Comparison of ENCODE assay signal across 23 cellular contexts in genomic region chr19:1051791-1052190, GRCh38. TPM values are rescaled to one million over a fixed set of nuclear protein-coding genes. Genes with fewer than 3 reads are reported as not detected.
DNase-seq lines count a peak whose midpoint lies in the region; ATAC-seq, FAIRE-seq and TF ChIP-seq lines count a peak whose summit lies in the region.
"Had no signal": no experiment of that assay in that cellular context is flagged by ENCODE, and none has a peak within 500 bp of the region (broad histone marks: within the 10 kb centered on the region; RNA-seq: fewer than 3 reads in every experiment).

No MANE protein-coding gene starts in this region.

- ATAC-seq in K562 (no peak), HG03342 (IDR thresholded peaks at IDR 0.05; ENCODE audit: unreplicated experiment) (no peak), GM23338 (no peak)

- H3K56ac ChIP-seq in H9 (ENCODE audit: insufficient read length, low read depth, low read length): no peak overlapping the region

- H3K9me1 ChIP-seq in K562 (ENCODE audit: control insufficient read depth, insufficient read depth, low read length): no peaks in the 10 kb centered on the region

- peaks cover 2 to 11% (median 9%) of the 10 kb centered on the region in 3 experiments; a peak in 4 of 7 replicates for H3K36me3 Mint-ChIP-seq in H9 (ENCODE audit: insufficient read depth in 1 of 3, low read depth in 3 of 3)
- H3K36me3 Mint-ChIP-seq in nephron progenitor cell (ENCODE audit: low read depth): no peaks in the 10 kb centered on the region
- peaks cover 24% of the 10 kb centered on the region for H3K36me3 Mint-ChIP-seq in GM23338 (ENCODE audit: low read depth)

- H3K27ac ChIP-seq in H9 (ENCODE audit: insufficient read length, low read depth, low read length) (no peak overlapping the region), K562 (ENCODE audit: extremely low read depth, low read depth, low read length) (peak overlapping the region; percentile 19; the same call in 2 of the 3 replicates), GM23338 (ENCODE audit: low read depth) (no peak overlapping the region), PC-9 (no peak overlapping the region)
- H3K27ac ChIP-seq: KMS-11, Peyer's patch had no signal

- no peak overlapping the region for H3K9ac ChIP-seq in H9 (ENCODE audit: extremely low read depth, insufficient read length, low read length)
- 0 out of 4 replicates have a peak overlapping the region, but pooled peaks of 1 of the 2 experiments have one; percentile 15 for H3K9ac ChIP-seq in K562 (ENCODE audit: insufficient read depth in 1 of 2, low read depth in 2 of 2, low read length in 2 of 2)
- H3K9ac ChIP-seq: KMS-11 had no signal

- TF ChIP-seq POLR2A in K562 (conservative IDR thresholded peaks at IDR 0.05): no peak

- H3K4me3 ChIP-seq in BE2C (ENCODE audit: low read depth, low read length) (no peak overlapping the region), K562 (no peak overlapping the region), GM23338 (no peak overlapping the region), PC-9 (no peak overlapping the region)
- H3K4me3 ChIP-seq: HAP-1, Peyer's patch had no signal

- no peaks in the 10 kb centered on the region for H3K27me3 ChIP-seq in BE2C
- H3K27me3 ChIP-seq in H9 (ENCODE audit: insufficient read depth, low read length): no peaks in the 10 kb centered on the region
- H3K27me3 ChIP-seq in K562 (ENCODE audit: control insufficient read depth in 2 of 2, insufficient read depth in 2 of 2, low read length in 2 of 2): no peaks in the 10 kb centered on the region
- no peaks in the 10 kb centered on the region for H3K27me3 ChIP-seq in GM23338 (ENCODE audit: insufficient read depth)
- no peaks in the 10 kb centered on the region for H3K27me3 ChIP-seq in PC-9 (ENCODE audit: insufficient read depth, low read depth)
- H3K27me3 ChIP-seq: Peyer's patch had no signal

- H3K79me2 ChIP-seq in H9 (ENCODE audit: insufficient read depth, low read length): no peaks in the 10 kb centered on the region
- H3K79me2 ChIP-seq in K562 (ENCODE audit: control insufficient read depth, insufficient read depth, low read length): peaks cover 5% of the 10 kb centered on the region; the same call in 2 of the 3 replicates
- no peaks in the 10 kb centered on the region for H3K79me2 ChIP-seq in GM23338 (replicated peaks; ENCODE audit: insufficient read depth)
- no peaks in the 10 kb centered on the region for H3K79me2 ChIP-seq in PC-9 (ENCODE audit: low read depth)

- no CpG with 5 or more reads among the region's 17 CpGs for WGBS in H9 (ENCODE audit: extremely low coverage, insufficient read length, low lambda C conversion rate)
- 88% methylated on average over 12 of the region's 17 CpGs for WGBS in K562 (ENCODE audit: insufficient coverage, low coverage, missing lambda C conversion rate)

- H4K91ac ChIP-seq in H9 (ENCODE audit: insufficient read length, low read depth, low read length): no peak overlapping the region

- no peaks in the 10 kb centered on the region for H3K23me2 ChIP-seq in H9 (ENCODE audit: insufficient read length, low read depth, low read length, poor library complexity, severe bottlenecking)

- no peak overlapping the region for H2AK5ac ChIP-seq in H9 (ENCODE audit: insufficient read length, low read length)

- H3K4ac ChIP-seq in H9 (ENCODE audit: low read depth, low read length): no peak overlapping the region

- no peak overlapping the region for H3K14ac ChIP-seq in H9 (ENCODE audit: insufficient read depth, low read length)

- BruUV-seq in K562 (replicated peaks; lab: Mats Ljungman, UMichigan) (no TSS peak), PC-9 (replicated peaks; lab: Mats Ljungman, UMichigan) (no TSS peak)

- H3T11ph ChIP-seq in H9 (ENCODE audit: low read length): no peak overlapping the region

- H2AFZ ChIP-seq in H9 (ENCODE audit: low read length) (no peak overlapping the region), K562 (ENCODE audit: low read depth, low read length) (no peak overlapping the region), GM23338 (no peak overlapping the region), PC-9 (no peak overlapping the region)

- H3K4me1 ChIP-seq in BE2C (no peaks in the 10 kb centered on the region), H9 (ENCODE audit: insufficient read depth, low read length) (no peaks in the 10 kb centered on the region), K562 (replicated peaks in 1 of 2; ENCODE audit: control insufficient read depth in 2 of 2, insufficient read depth in 2 of 2, low read length in 2 of 2) (peaks cover 0 to 61% of the 10 kb centered on the region in 2 experiments; a peak in 3 of 5 replicates), GM23338 (ENCODE audit: insufficient read depth) (no peaks in the 10 kb centered on the region), PC-9 (replicated peaks; ENCODE audit: insufficient read depth) (no peaks in the 10 kb centered on the region)
- H3K4me1 ChIP-seq: HAP-1 had no signal

- TF ChIP-seq CTCF in BE2C (IDR thresholded peaks at IDR 0.05; ENCODE audit: low read depth, low read length) (no peak), H9 (conservative IDR thresholded peaks at IDR 0.05) (no peak), K562 (IDR thresholded peaks at IDR 0.05 in 2 of 3, conservative IDR thresholded peaks at IDR 0.05 in 1 of 3; ENCODE audit: insufficient read depth in 2 of 3, low read depth in 1 of 3, low read length in 3 of 3) (no peak), nephron progenitor cell (IDR thresholded peaks at IDR 0.05) (no peak), GM23338 (conservative IDR thresholded peaks at IDR 0.05; ENCODE audit: low read depth in 2 of 2) (no peak), PC-9 (conservative IDR thresholded peaks at IDR 0.05) (no peak)

- peak overlapping the region in 1 of 3 experiments; percentile 86; a peak in 1 of 7 replicates for H3K27ac Mint-ChIP-seq in H9
- H3K27ac Mint-ChIP-seq in nephron progenitor cell: peak overlapping the region; percentile 98
- H3K27ac Mint-ChIP-seq in GM23338: no peak overlapping the region

- H3F3A ChIP-seq in GM23338 (replicated peaks; ENCODE audit: low read depth) (no peaks in the 10 kb centered on the region), PC-9 (ENCODE audit: insufficient read depth, low read depth) (peaks cover 12% of the 10 kb centered on the region; the same call in 1 of the 2 replicates)

- H3K18ac ChIP-seq in H9 (ENCODE audit: insufficient read length, low read depth, low read length): no peak overlapping the region

- no peak overlapping the region for H2BK5ac ChIP-seq in H9 (ENCODE audit: insufficient read length, low read length)

- H2BK120ac ChIP-seq in H9 (ENCODE audit: low read depth, low read length, poor library complexity, severe bottlenecking): no peak overlapping the region

- H3K9me3 ChIP-seq in BE2C: peaks cover 6% of the 10 kb centered on the region
- H3K9me3 ChIP-seq in H9 (ENCODE audit: control insufficient read depth, low read depth, low read length): peaks cover 2% of the 10 kb centered on the region
- no peaks in the 10 kb centered on the region for H3K9me3 ChIP-seq in K562 (replicated peaks; ENCODE audit: control insufficient read depth, insufficient read depth, low read depth, low read length)
- H3K9me3 ChIP-seq in PC-9 (ENCODE audit: insufficient read depth, low read depth): no peaks in the 10 kb centered on the region
- H3K9me3 ChIP-seq: HAP-1 had no signal

- H3K4me1 Mint-ChIP-seq in H9 (peaks cover 2 to 15% of the 10 kb centered on the region in 2 experiments; a peak in 3 of 4 replicates), nephron progenitor cell (peaks cover 16% of the 10 kb centered on the region), GM23338 (no peaks in the 10 kb centered on the region)

- POLR2A ChIA-PET in K562 (lab: Yijun Ruan, JAX) (no interaction called here), PC-9 (lab: Charles Lee; ENCODE audit: unreplicated experiment) (no interaction called here)

- H4K5ac ChIP-seq in H9 (ENCODE audit: insufficient read length, low read depth, low read length): no peak overlapping the region

- H3K27me3 Mint-ChIP-seq in H9 (ENCODE audit: low read depth) (no peaks in the 10 kb centered on the region; the same call in 1 of the 2 replicates), nephron progenitor cell (ENCODE audit: low read depth, poor library complexity) (peaks cover 3% of the 10 kb centered on the region), GM23338 (ENCODE audit: insufficient read depth, low read depth, poor library complexity) (peaks cover 21% of the 10 kb centered on the region)
- H3K27me3 Mint-ChIP-seq: CD4-positive, CD25-positive, alpha-beta regulatory T cell had no signal

- H2BK20ac ChIP-seq in H9 (ENCODE audit: low read depth, low read length, poor library complexity, severe bottlenecking): no peak overlapping the region

- intact Hi-C loops in K562 (cut with micrococcal nuclease): no loop called here
- intact Hi-C loops in PC-9 (cut with micrococcal nuclease; ENCODE audit: unreplicated experiment): no loop called here

- DNase-seq in BE2C (peak; percentile 7), H9 (peak; percentile 27), K562 (ENCODE audit: extremely low read depth in 1 of 4, low spot score in 3 of 4) (no peak), nephron progenitor cell (no peak), GM23338 (ENCODE audit: low spot score) (no peak), PC-9 (no peak)
- DNase-seq: CD4-positive, CD25-positive, alpha-beta regulatory T cell; COR-L47; DMS79; NCI-H1105 treated with DMSO at 0.1 percent for 48 hours; NCI-H2029 treated with DMSO at 0.1 percent for 48 hours; NCI-H226; NCI-H524; NCI-H82; Peyer's patch; Right ventricle myocardium superior had no signal

- H3K9me2 ChIP-seq in GM23338 (ENCODE audit: insufficient read depth) (no peaks in the 10 kb centered on the region), PC-9 (ENCODE audit: insufficient read depth) (no peaks in the 10 kb centered on the region)

- no peak overlapping the region for H2BK15ac ChIP-seq in H9 (ENCODE audit: low read depth, low read length)

- TF ChIP-seq EP300 in K562 (IDR thresholded peaks at IDR 0.05; ENCODE audit: low read length): no peak

- no peak overlapping the region for H3K23ac ChIP-seq in H9 (ENCODE audit: insufficient read length, low read depth, low read length)

- no peaks in the 10 kb centered on the region for H3K79me1 ChIP-seq in H9 (ENCODE audit: insufficient read depth, low read depth, low read length, poor library complexity, severe bottlenecking)

- TF ChIP-seq RAD21 in K562 (CRISPR knock-in tag; conservative IDR thresholded peaks at IDR 0.05 in 1 of 2, IDR thresholded peaks at IDR 0.05 in 1 of 2): no peak

- no peak overlapping the region for H2BK12ac ChIP-seq in H9 (ENCODE audit: insufficient read length, low read depth, low read length)

- H3K4me2 ChIP-seq in H9 (ENCODE audit: insufficient read depth, insufficient read length, low read length): no peak overlapping the region
- H3K4me2 ChIP-seq in K562 (ENCODE audit: insufficient read depth, low read length): no peak overlapping the region
- no peak overlapping the region for H3K4me2 ChIP-seq in GM23338
- no peak overlapping the region for H3K4me2 ChIP-seq in PC-9
- H3K4me2 ChIP-seq: KMS-11 had no signal

- H3K36me3 ChIP-seq in BE2C (no peaks in the 10 kb centered on the region), K562 (ENCODE audit: control insufficient read depth, insufficient read depth, low read length) (peaks cover 74% of the 10 kb centered on the region), GM23338 (ENCODE audit: insufficient read depth) (peaks cover 1% of the 10 kb centered on the region; the same call in 1 of the 2 replicates), PC-9 (ENCODE audit: low read depth) (no peaks in the 10 kb centered on the region)
- H3K36me3 ChIP-seq: HAP-1 had no signal

- H3K9me3 Mint-ChIP-seq in H9 (no peaks in the 10 kb centered on the region), nephron progenitor cell (no peaks in the 10 kb centered on the region), GM23338 (peaks cover 13% of the 10 kb centered on the region; the same call in 2 of the 3 replicates)
- H3K9me3 Mint-ChIP-seq: CD4-positive, CD25-positive, alpha-beta regulatory T cell had no signal

- CTCF ChIA-PET in K562 (lab: Yijun Ruan, JAX; ENCODE audit: low intra/inter-chr PET ratio) (no interaction called here), PC-9 (lab: Charles Lee) (no interaction called here)

- no peak overlapping the region for H4K8ac ChIP-seq in H9 (replicated peaks; ENCODE audit: insufficient read length, low read depth, low read length)

- FAIRE-seq in K562 (lab: Jason Lieb, UNC): no peak

- in situ Hi-C loops in K562 (cut with MboI): no loop called here

- H3K4me3 Mint-ChIP-seq in H9: no peak overlapping the region
- no peak overlapping the region for H3K4me3 Mint-ChIP-seq in nephron progenitor cell
- no peak overlapping the region for H3K4me3 Mint-ChIP-seq in GM23338
- H3K4me3 Mint-ChIP-seq: CD4-positive, CD25-positive, alpha-beta regulatory T cell had no signal

- H4K20me1 ChIP-seq in H9 (ENCODE audit: control insufficient read depth, insufficient read depth, insufficient read length) (no peaks in the 10 kb centered on the region), K562 (replicated peaks; ENCODE audit: control insufficient read depth, insufficient read depth, low read length) (0 out of 2 replicates have a peak, but pooled peaks cover 4% of the 10 kb centered on the region), GM23338 (replicated peaks; ENCODE audit: insufficient read depth) (no peaks in the 10 kb centered on the region), PC-9 (ENCODE audit: insufficient read depth) (no peaks in the 10 kb centered on the region)

RNA-seq across cellular contexts. Expression of gene ABCA7, which starts 11.9 kb away (rescaled TPM):
- polyA plus RNA-seq in BE2C (2012; ENCODE audit: insufficient read depth, insufficient read length, low read depth): 16.4 TPM
- total RNA-seq in H9 (2021) (28.3 and 34.6 TPM in 2 replicates), K562 (2014; rRNA removed) (31.4 and 45.4 TPM in 2 replicates), K562 (2014; rRNA removed; fragmentation: Illumina TruSeq; extraction: Trizol) (8.9 and 12.7 TPM in 2 replicates), K562 (2015; rRNA removed; fragmentation: Illumina TruSeq; extraction: Trizol) (19.1 and 22.8 TPM in 2 replicates), K562 (2021) (90.0 and 96.1 TPM in 2 replicates), PC-9 (2021) (29.9 and 32.0 TPM in 2 replicates)
- 266 and 789 TPM in 2 replicates for total RNA-seq in K562 (2011; cell fraction: chromatin; rRNA removed; ENCODE audit: low replicate concordance)
- 519 and 639 TPM in 2 replicates for total RNA-seq in K562 (2011; cell fraction: nucleolus; rRNA removed)
- total RNA-seq in K562 (2011; cell fraction: nucleoplasm; rRNA removed): 258 and 297 TPM in 2 replicates
- polyA plus RNA-seq in K562 (2011; rRNA removed) (32.6 and 52.0 TPM in 2 replicates), K562 (2014; fragmentation: Illumina TruSeq; extraction: Trizol) (31.2 and 32.6 TPM in 2 replicates), K562 (2014; fragmentation: Nextera tagmentation; extraction: Ambion mirVana) (1 to 10 TPM; 2.3 to 3.0 TPM), K562 (2014; rRNA removed) (73.5 and 94.1 TPM in 2 replicates), GM23338 (2016; fragmentation: Nextera tagmentation; extraction: Ambion mirVana) (27.4 and 30.3 TPM in 2 replicates)
- polyA plus RNA-seq in K562 (2011; cell fraction: cytosol; rRNA removed): 31.0 and 47.7 TPM in 2 replicates
- polyA plus RNA-seq in K562 (2011; cell fraction: nucleus; rRNA removed): 504 and 724 TPM in 2 replicates
- polyA plus RNA-seq in K562 (2012): 65.1 and 67.9 TPM in 2 replicates
- polyA minus RNA-seq in K562 (2011; rRNA and poly(A)+ RNA removed): 13.1 and 14.8 TPM in 2 replicates
- 24.3 and 51.6 TPM in 2 replicates for polyA minus RNA-seq in K562 (2011; cell fraction: cytosol; rRNA and poly(A)+ RNA removed)
- 164 and 176 TPM in 2 replicates for polyA minus RNA-seq in K562 (2011; cell fraction: nucleus; rRNA and poly(A)+ RNA removed)
- 18.1 and 22.2 TPM in 2 replicates for total RNA-seq in GM23338 (2014; rRNA removed; shearing (Covaris generic))

RNA-seq across cellular contexts. Expression of gene ARHGAP45, which starts 15.2 kb away (rescaled TPM):
- 31.2 TPM for polyA plus RNA-seq in BE2C (2012; ENCODE audit: insufficient read depth, insufficient read length, low read depth)
- 35.0 and 39.8 TPM in 2 replicates for total RNA-seq in H9 (2021)
- 25.6 and 81.0 TPM in 2 replicates for total RNA-seq in K562 (2011; cell fraction: chromatin; rRNA removed; ENCODE audit: low replicate concordance)
- total RNA-seq in K562 (2011; cell fraction: nucleolus; rRNA removed): 39.0 and 49.5 TPM in 2 replicates
- 22.7 and 24.1 TPM in 2 replicates for total RNA-seq in K562 (2011; cell fraction: nucleoplasm; rRNA removed)
- total RNA-seq in K562 (2014; rRNA removed): 22.1 and 31.1 TPM in 2 replicates
- total RNA-seq in K562 (2014; rRNA removed; fragmentation: Illumina TruSeq; extraction: Trizol): 1.0 and 1.8 TPM in 2 replicates
- 4.2 and 6.0 TPM in 2 replicates for total RNA-seq in K562 (2015; rRNA removed; fragmentation: Illumina TruSeq; extraction: Trizol)
- 18.0 and 19.9 TPM in 2 replicates for total RNA-seq in K562 (2021)
- polyA plus RNA-seq in K562 (2011; rRNA removed): 4.4 and 7.6 TPM in 2 replicates
- 5.6 and 12.6 TPM in 2 replicates for polyA plus RNA-seq in K562 (2011; cell fraction: cytosol; rRNA removed)
- polyA plus RNA-seq in K562 (2011; cell fraction: nucleus; rRNA removed): 17.8 and 38.7 TPM in 2 replicates
- 15.0 and 15.2 TPM in 2 replicates for polyA plus RNA-seq in K562 (2012)
- 1.9 and 6.9 TPM in 2 replicates for polyA plus RNA-seq in K562 (2014; fragmentation: Illumina TruSeq; extraction: Trizol)
- under 1 TPM; 0.08 to 0.63 TPM for polyA plus RNA-seq in K562 (2014; fragmentation: Nextera tagmentation; extraction: Ambion mirVana)
- 16.3 and 20.2 TPM in 2 replicates for polyA plus RNA-seq in K562 (2014; rRNA removed)
- 1.7 and 2.0 TPM in 2 replicates for polyA minus RNA-seq in K562 (2011; rRNA and poly(A)+ RNA removed)
- polyA minus RNA-seq in K562 (2011; cell fraction: cytosol; rRNA and poly(A)+ RNA removed): 6.2 and 8.5 TPM in 2 replicates
- 5.5 and 6.6 TPM in 2 replicates for polyA minus RNA-seq in K562 (2011; cell fraction: nucleus; rRNA and poly(A)+ RNA removed)
- total RNA-seq in GM23338 (2014; rRNA removed; shearing (Covaris generic)): 56.0 and 71.8 TPM in 2 replicates
- 24.7 and 28.3 TPM in 2 replicates for polyA plus RNA-seq in GM23338 (2016; fragmentation: Nextera tagmentation; extraction: Ambion mirVana)
- 20.2 and 20.6 TPM in 2 replicates for total RNA-seq in PC-9 (2021)

RNA-seq across cellular contexts. Expression of gene CNN2, which starts 25.4 kb away (rescaled TPM):
- 3.0 TPM for polyA plus RNA-seq in BE2C (2012; ENCODE audit: insufficient read depth, insufficient read length, low read depth)
- total RNA-seq in H9 (2021) (524 and 529 TPM in 2 replicates), K562 (2014; rRNA removed) (82.3 and 124 TPM in 2 replicates), K562 (2014; rRNA removed; fragmentation: Illumina TruSeq; extraction: Trizol) (33.7 and 45.6 TPM in 2 replicates), K562 (2015; rRNA removed; fragmentation: Illumina TruSeq; extraction: Trizol) (52.7 and 54.9 TPM in 2 replicates), K562 (2021) (161 and 174 TPM in 2 replicates), PC-9 (2021) (168 and 206 TPM in 2 replicates)
- 25.1 and 70.9 TPM in 2 replicates for total RNA-seq in K562 (2011; cell fraction: chromatin; rRNA removed; ENCODE audit: low replicate concordance)
- total RNA-seq in K562 (2011; cell fraction: nucleolus; rRNA removed): 40.8 and 41.4 TPM in 2 replicates
- total RNA-seq in K562 (2011; cell fraction: nucleoplasm; rRNA removed): 34.4 and 52.1 TPM in 2 replicates
- polyA plus RNA-seq in K562 (2011; rRNA removed) (36.4 and 61.3 TPM in 2 replicates), K562 (2014; fragmentation: Illumina TruSeq; extraction: Trizol) (123 and 158 TPM in 2 replicates), K562 (2014; fragmentation: Nextera tagmentation; extraction: Ambion mirVana) (10 to 100 TPM; 12.1 to 12.8 TPM), K562 (2014; rRNA removed) (71.3 and 73.3 TPM in 2 replicates), GM23338 (2016; fragmentation: Nextera tagmentation; extraction: Ambion mirVana) (314 and 330 TPM in 2 replicates)
- 82.9 and 105 TPM in 2 replicates for polyA plus RNA-seq in K562 (2011; cell fraction: cytosol; rRNA removed)
- 42.5 and 55.7 TPM in 2 replicates for polyA plus RNA-seq in K562 (2011; cell fraction: nucleus; rRNA removed)
- 82.7 and 152 TPM in 2 replicates for polyA plus RNA-seq in K562 (2012)
- polyA minus RNA-seq in K562 (2011; rRNA and poly(A)+ RNA removed): 45.8 and 50.7 TPM in 2 replicates
- polyA minus RNA-seq in K562 (2011; cell fraction: cytosol; rRNA and poly(A)+ RNA removed): 132 and 161 TPM in 2 replicates
- polyA minus RNA-seq in K562 (2011; cell fraction: nucleus; rRNA and poly(A)+ RNA removed): 9.0 and 15.9 TPM in 2 replicates
- 392 and 426 TPM in 2 replicates for total RNA-seq in GM23338 (2014; rRNA removed; shearing (Covaris generic))

RNA-seq across cellular contexts. Expression of gene RNU6-2, which starts 30.5 kb away (rescaled TPM):
- polyA plus RNA-seq in BE2C (2012; ENCODE audit: insufficient read depth, insufficient read length, low read depth): not detected
- not detected in 2 replicates for total RNA-seq in H9 (2021)
- not detected in 2 replicates for total RNA-seq in K562 (2011; cell fraction: chromatin; rRNA removed; ENCODE audit: low replicate concordance)
- total RNA-seq in K562 (2011; cell fraction: nucleolus; rRNA removed): not detected in 2 replicates
- not detected in 2 replicates for total RNA-seq in K562 (2011; cell fraction: nucleoplasm; rRNA removed)
- total RNA-seq in K562 (2014; rRNA removed): not detected in 2 replicates
- not detected in 2 replicates for total RNA-seq in K562 (2014; rRNA removed; fragmentation: Illumina TruSeq; extraction: Trizol)
- not detected in 2 replicates for total RNA-seq in K562 (2015; rRNA removed; fragmentation: Illumina TruSeq; extraction: Trizol)
- total RNA-seq in K562 (2021): not detected in 2 replicates
- polyA plus RNA-seq in K562 (2011; rRNA removed): not detected in 2 replicates
- not detected in 2 replicates for polyA plus RNA-seq in K562 (2011; cell fraction: cytosol; rRNA removed)
- polyA plus RNA-seq in K562 (2011; cell fraction: nucleus; rRNA removed): not detected in 2 replicates
- not detected in 2 replicates for polyA plus RNA-seq in K562 (2012)
- not detected in 2 replicates for polyA plus RNA-seq in K562 (2014; fragmentation: Illumina TruSeq; extraction: Trizol)
- polyA plus RNA-seq in K562 (2014; fragmentation: Nextera tagmentation; extraction: Ambion mirVana): not detected
- polyA plus RNA-seq in K562 (2014; rRNA removed): not detected in 2 replicates
- polyA minus RNA-seq in K562 (2011; rRNA and poly(A)+ RNA removed): under 0.01 TPM in 2 replicates
- 667 TPM in 1 of 2 replicates, not detected in the other for polyA minus RNA-seq in K562 (2011; cell fraction: cytosol; rRNA and poly(A)+ RNA removed)
- polyA minus RNA-seq in K562 (2011; cell fraction: nucleus; rRNA and poly(A)+ RNA removed): under 0.01 TPM in 1 of 2 replicates, not detected in the other
- not detected in 2 replicates for total RNA-seq in GM23338 (2014; rRNA removed; shearing (Covaris generic))
- polyA plus RNA-seq in GM23338 (2016; fragmentation: Nextera tagmentation; extraction: Ambion mirVana): not detected in 2 replicates
- total RNA-seq in PC-9 (2021): not detected in 2 replicates
- total RNA-seq: A673; CD4-positive, CD25-positive, alpha-beta regulatory T cell; HT1080; Peyer's patch; Right ventricle myocardium superior; SK-MEL-5 had no signal
- polyA plus RNA-seq: BJ; CD4-positive, CD25-positive, alpha-beta regulatory T cell had no signal

RNA-seq across cellular contexts. Expression of gene TMEM259, which starts 30.9 kb away (rescaled TPM):
- polyA plus RNA-seq in BE2C (2012; ENCODE audit: insufficient read depth, insufficient read length, low read depth): 687 TPM
- total RNA-seq in H9 (2021) (169 and 171 TPM in 2 replicates), K562 (2014; rRNA removed) (135 and 169 TPM in 2 replicates), K562 (2014; rRNA removed; fragmentation: Illumina TruSeq; extraction: Trizol) (13.4 and 18.5 TPM in 2 replicates), K562 (2015; rRNA removed; fragmentation: Illumina TruSeq; extraction: Trizol) (59.7 and 60.9 TPM in 2 replicates), K562 (2021) (176 and 193 TPM in 2 replicates), PC-9 (2021) (155 and 162 TPM in 2 replicates)
- 157 and 512 TPM in 2 replicates for total RNA-seq in K562 (2011; cell fraction: chromatin; rRNA removed; ENCODE audit: low replicate concordance)
- total RNA-seq in K562 (2011; cell fraction: nucleolus; rRNA removed): 498 and 541 TPM in 2 replicates
- 251 and 289 TPM in 2 replicates for total RNA-seq in K562 (2011; cell fraction: nucleoplasm; rRNA removed)
- polyA plus RNA-seq in K562 (2011; rRNA removed) (83.2 and 158 TPM in 2 replicates), K562 (2014; fragmentation: Illumina TruSeq; extraction: Trizol) (63.6 and 79.5 TPM in 2 replicates), K562 (2014; fragmentation: Nextera tagmentation; extraction: Ambion mirVana) (under 1 TPM; 0.52 to 0.57 TPM), K562 (2014; rRNA removed) (225 and 231 TPM in 2 replicates), GM23338 (2016; fragmentation: Nextera tagmentation; extraction: Ambion mirVana) (82.8 and 84.5 TPM in 2 replicates)
- polyA plus RNA-seq in K562 (2011; cell fraction: cytosol; rRNA removed): 163 and 311 TPM in 2 replicates
- polyA plus RNA-seq in K562 (2011; cell fraction: nucleus; rRNA removed): 1,374 and 1,890 TPM in 2 replicates
- 118 and 187 TPM in 2 replicates for polyA plus RNA-seq in K562 (2012)
- 18.2 and 31.6 TPM in 2 replicates for polyA minus RNA-seq in K562 (2011; rRNA and poly(A)+ RNA removed)
- 42.1 and 50.9 TPM in 2 replicates for polyA minus RNA-seq in K562 (2011; cell fraction: cytosol; rRNA and poly(A)+ RNA removed)
- polyA minus RNA-seq in K562 (2011; cell fraction: nucleus; rRNA and poly(A)+ RNA removed): 105 and 111 TPM in 2 replicates
- total RNA-seq in GM23338 (2014; rRNA removed; shearing (Covaris generic)): 144 and 196 TPM in 2 replicates

Comparison
In these comparisons a context has a peak if more than half of its experiments do, and no peak if none do; other contexts are left out.
1. DNase-seq: peak in BE2C (single experiment) and H9 (single experiment); none in K562 (0 of 4), nephron progenitor cell (single experiment), GM23338 (single experiment) and PC-9 (0 of 2).